1 cellular context compared by ENCODE assay signal in the genomic region with DNA sequence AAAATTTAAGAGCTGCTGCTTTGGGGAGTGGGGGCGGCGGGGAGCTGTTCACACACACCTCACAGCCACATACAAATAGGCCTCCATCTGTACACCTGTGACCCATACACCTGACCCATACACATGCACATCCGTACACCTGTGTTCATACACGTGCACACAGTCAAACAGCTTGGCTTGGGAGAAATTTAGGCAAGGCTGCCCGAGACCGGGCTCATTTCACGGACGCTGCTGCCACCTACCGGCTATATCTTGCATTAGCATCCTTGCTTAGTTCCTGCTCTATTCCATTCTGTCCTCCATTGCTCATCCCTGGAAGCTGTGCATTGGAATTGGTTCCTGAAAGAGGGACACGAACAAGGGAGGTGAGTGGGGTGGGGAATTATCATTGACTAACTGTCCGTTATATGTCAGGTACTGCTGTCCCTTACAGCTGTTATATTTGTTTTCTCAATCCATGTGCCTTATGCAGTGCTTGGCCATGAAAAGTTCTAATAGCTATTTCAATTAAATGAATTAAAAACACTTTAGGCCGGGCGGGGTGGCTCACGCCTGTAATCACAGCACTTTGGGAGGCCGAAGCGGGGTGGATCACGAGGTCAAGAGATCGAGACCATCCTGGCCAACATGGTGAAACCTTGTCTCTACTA.
TF ChIP-seq lines count a peak whose summit lies in the region.

No MANE protein-coding gene starts in this region.

TF ChIP-seq in GM12878, 131 proteins besides CTCF, POLR2A, EP300 and RAD21 (continued from another document):
- TF ChIP-seq, protein P1, sequence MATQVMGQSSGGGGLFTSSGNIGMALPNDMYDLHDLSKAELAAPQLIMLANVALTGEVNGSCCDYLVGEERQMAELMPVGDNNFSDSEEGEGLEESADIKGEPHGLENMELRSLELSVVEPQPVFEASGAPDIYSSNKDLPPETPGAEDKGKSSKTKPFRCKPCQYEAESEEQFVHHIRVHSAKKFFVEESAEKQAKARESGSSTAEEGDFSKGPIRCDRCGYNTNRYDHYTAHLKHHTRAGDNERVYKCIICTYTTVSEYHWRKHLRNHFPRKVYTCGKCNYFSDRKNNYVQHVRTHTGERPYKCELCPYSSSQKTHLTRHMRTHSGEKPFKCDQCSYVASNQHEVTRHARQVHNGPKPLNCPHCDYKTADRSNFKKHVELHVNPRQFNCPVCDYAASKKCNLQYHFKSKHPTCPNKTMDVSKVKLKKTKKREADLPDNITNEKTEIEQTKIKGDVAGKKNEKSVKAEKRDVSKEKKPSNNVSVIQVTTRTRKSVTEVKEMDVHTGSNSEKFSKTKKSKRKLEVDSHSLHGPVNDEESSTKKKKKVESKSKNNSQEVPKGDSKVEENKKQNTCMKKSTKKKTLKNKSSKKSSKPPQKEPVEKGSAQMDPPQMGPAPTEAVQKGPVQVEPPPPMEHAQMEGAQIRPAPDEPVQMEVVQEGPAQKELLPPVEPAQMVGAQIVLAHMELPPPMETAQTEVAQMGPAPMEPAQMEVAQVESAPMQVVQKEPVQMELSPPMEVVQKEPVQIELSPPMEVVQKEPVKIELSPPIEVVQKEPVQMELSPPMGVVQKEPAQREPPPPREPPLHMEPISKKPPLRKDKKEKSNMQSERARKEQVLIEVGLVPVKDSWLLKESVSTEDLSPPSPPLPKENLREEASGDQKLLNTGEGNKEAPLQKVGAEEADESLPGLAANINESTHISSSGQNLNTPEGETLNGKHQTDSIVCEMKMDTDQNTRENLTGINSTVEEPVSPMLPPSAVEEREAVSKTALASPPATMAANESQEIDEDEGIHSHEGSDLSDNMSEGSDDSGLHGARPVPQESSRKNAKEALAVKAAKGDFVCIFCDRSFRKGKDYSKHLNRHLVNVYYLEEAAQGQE (IDR thresholded peaks at IDR 0.05; ENCODE audit: low read depth, low read length): no peak
- TF ChIP-seq CBFB (IDR thresholded peaks at IDR 0.05; ENCODE audit: low read depth) (no peak), RCOR1 (conservative IDR thresholded peaks at IDR 0.05; ENCODE audit: low read depth, low read length) (no peak), MXI1 (IDR thresholded peaks at IDR 0.05; ENCODE audit: low read depth, low read length) (0 out of 2 replicates have a peak, but pooled peaks have one; percentile 67), MLLT1 (IDR thresholded peaks at IDR 0.05) (0 out of 2 replicates have a peak, but pooled peaks have one; percentile 42), MEF2B (IDR thresholded peaks at IDR 0.05; ENCODE audit: partially characterized antibody, poor library complexity, severe bottlenecking) (peak; percentile 27), MEF2A (IDR thresholded peaks at IDR 0.05; ENCODE audit: insufficient read depth, low read depth, low read length) (no peak)
